8 cellular contexts compared by ENCODE assay signal in the genomic region with DNA sequence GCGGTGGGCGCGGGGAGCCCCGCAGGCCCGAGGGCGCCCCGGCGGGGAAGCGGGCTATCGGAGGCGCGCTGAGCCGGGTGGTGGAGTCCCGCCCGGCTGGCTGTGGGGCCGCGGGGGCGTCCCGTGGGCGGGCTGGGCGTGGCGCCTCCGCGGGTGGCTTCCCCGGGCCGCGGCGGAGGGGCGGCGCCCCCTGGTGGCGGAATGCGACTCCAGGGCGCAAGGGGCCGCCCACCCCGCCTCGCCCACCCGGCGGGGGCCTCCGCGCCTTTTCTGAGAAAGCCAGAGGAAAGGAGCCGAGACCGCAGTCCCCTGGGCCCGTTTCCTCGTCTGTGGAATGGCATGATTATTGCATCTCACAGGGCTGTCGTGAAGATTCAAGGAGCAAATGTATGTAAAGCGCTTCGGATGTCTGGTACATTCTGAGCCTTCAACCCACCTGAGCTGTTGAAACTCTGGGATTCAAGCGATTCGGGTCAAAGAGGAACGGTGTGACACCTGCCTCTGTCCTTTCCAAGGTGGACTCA. TPM values are rescaled to one million over a fixed set of nuclear protein-coding genes. Genes with fewer than 3 reads are reported as not detected.
A peak's percentile ranks its signal among the peaks of the same experiment; 100 is the strongest.
DNase-seq lines count a peak whose midpoint lies in the region; ATAC-seq and TF ChIP-seq lines count a peak whose summit lies in the region.

No MANE protein-coding gene starts in this region.

- no peaks in the 10 kb centered on the region for H3K9me3 Mint-ChIP-seq in endothelial cell (ENCODE audit: unreplicated experiment)

- peaks cover 12% of the 10 kb centered on the region for H3K27me3 Mint-ChIP-seq in endothelial cell (ENCODE audit: unreplicated experiment)

- peaks cover 4% of the 10 kb centered on the region for H3K4me1 Mint-ChIP-seq in endothelial cell (ENCODE audit: unreplicated experiment)

- no peaks in the 10 kb centered on the region for H3K36me3 ChIP-seq in mucosa of stomach (ENCODE audit: control insufficient read depth, insufficient read depth, low read length)

- ATAC-seq in GM21737 (IDR thresholded peaks at IDR 0.05; ENCODE audit: unreplicated experiment): peak; percentile 78

- TF ChIP-seq CTCF in endothelial cell (IDR thresholded peaks at IDR 0.05; ENCODE audit: unreplicated experiment): peak; percentile 89

- peak overlapping the region; percentile 65 for H3K4me3 Mint-ChIP-seq in endothelial cell (ENCODE audit: unreplicated experiment)

- no peaks in the 10 kb centered on the region for H3K9me3 ChIP-seq in mucosa of stomach (ENCODE audit: control insufficient read depth, low read length)

- peaks cover 17% of the 10 kb centered on the region for H3K27me3 ChIP-seq in mucosa of stomach (ENCODE audit: control insufficient read depth, insufficient read depth, low read length)

- peaks cover 12% of the 10 kb centered on the region for H3K4me1 ChIP-seq in mucosa of stomach (ENCODE audit: control insufficient read depth, insufficient read depth, low read length)

- H3K9ac ChIP-seq in mucosa of stomach (ENCODE audit: low read length): peak overlapping the region; percentile 59

- no peaks in the 10 kb centered on the region for H3K36me3 Mint-ChIP-seq in endothelial cell (ENCODE audit: low read depth, unreplicated experiment)

- H3K4me3 ChIP-seq in mucosa of stomach (ENCODE audit: low read length): no peak overlapping the region

- DNase-seq in GDM1 (lab: John Stamatoyannopoulos, UW) (peak; percentile 29), NAMALWA (ENCODE audit: low spot score) (peak; percentile 36), endothelial cell (ENCODE audit: low spot score) (peak; percentile 72), NK-92 (lab: John Stamatoyannopoulos, UW; ENCODE audit: unreplicated experiment) (no peak)
- DNase-seq in activated CD8-positive, alpha-beta memory T cell treated with anti-CD3 and anti-CD28 coated beads for 24 hours: peak; percentile 88
- DNase-seq in stimulated activated CD8-positive, alpha-beta memory T cell treated with anti-CD3 and anti-CD28 coated beads, Interleukin-4, amount 100 ng/mL, for 4 hours (ENCODE audit: low read depth in 2 of 2, low spot score in 1 of 2): peak; percentile 54 to 57

- no peak overlapping the region for H3K27ac Mint-ChIP-seq in endothelial cell (ENCODE audit: unreplicated experiment)

RNA-seq across cellular contexts. Expression of a gene that starts 31.9 kb away (rescaled TPM):
- 3.9 TPM for total RNA-seq in endothelial cell (ENCODE audit: unreplicated experiment)
